8 cellular contexts compared by ENCODE assay signal in the genomic region with DNA sequence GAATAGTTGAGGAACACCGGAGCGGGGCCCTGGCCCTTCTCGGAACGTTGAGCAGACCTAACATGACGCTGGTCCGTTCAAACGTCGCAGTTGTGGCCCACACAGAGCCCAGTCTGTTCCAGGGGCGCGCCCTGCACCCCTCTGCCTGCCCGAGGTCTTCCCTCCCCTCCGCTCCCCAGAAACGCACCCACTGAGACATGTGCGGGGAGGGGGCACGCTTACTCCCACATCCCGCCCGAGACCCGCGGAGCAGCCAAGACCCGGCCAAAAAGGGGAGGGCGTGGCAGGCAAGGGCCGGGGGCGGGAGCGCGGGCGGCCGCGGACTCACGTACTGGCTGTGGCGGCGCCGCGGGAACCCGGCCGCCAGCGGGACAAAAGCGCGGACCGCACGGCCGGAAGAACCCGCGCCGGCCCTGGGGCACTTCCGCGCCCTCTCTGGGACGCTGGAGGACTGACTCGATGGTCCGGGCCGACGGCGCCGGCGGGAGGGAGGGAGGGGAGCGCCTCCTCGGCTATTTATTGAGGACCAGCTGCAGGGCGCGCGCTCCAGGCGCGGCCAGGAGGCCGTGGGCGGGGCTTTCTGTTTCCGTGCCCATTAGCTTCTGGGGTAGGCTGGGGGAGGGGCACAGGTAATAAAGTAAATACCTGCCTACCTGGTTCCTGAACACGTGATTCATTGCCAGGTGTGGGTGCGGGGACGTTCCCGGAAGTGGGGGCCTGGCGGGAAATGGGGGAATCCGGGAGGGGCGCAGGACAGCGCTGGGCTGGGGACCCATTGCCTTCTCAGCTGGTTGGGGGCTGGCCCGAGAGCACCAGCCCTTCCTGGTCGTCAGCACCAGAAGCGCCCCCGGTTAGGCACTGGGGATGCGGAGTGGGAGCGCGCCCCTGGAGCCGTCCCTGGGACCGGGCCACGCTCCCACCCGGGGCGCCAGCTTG. TPM values are rescaled to one million over a fixed set of nuclear protein-coding genes. Genes with fewer than 3 reads are reported as not detected.
DNase-seq lines count a peak whose midpoint lies in the region; TF ChIP-seq lines count a peak whose summit lies in the region.

ZFP62 (minus strand) TSS at position 390 of the 936 bp plus-strand sequence; CDS start at position 333, 57 bp downstream.

- no peak within 1 kb of the TSS for H4K91ac ChIP-seq in H9 (ENCODE audit: insufficient read length, low read depth, low read length)

- H3K14ac ChIP-seq in H9 (ENCODE audit: insufficient read depth, low read length) = peak within 1 kb of the TSS; percentile 92

- no peak within 1 kb of the TSS for H3K4ac ChIP-seq in H9 (ENCODE audit: low read depth, low read length)

- no peak within 1 kb of the TSS; the same call in 1 of the 2 replicates for H2BK15ac ChIP-seq in H9 (ENCODE audit: low read depth, low read length)

- no peak within 1 kb of the TSS for H2BK20ac ChIP-seq in H9 (ENCODE audit: low read depth, low read length, poor library complexity, severe bottlenecking)

- H3K4me1 ChIP-seq in ES-I3 (ENCODE audit: insufficient read depth, low read length) = no peaks in the 10 kb centered on the region
- H3K4me1 ChIP-seq in H9 (ENCODE audit: insufficient read depth, low read length) = no peaks in the 10 kb centered on the region
- peaks cover 8 to 23% (median 15%) of the 10 kb centered on the region in 4 donors for H3K4me1 ChIP-seq in stomach

- no peaks in the 10 kb centered on the region for H3K9me3 ChIP-seq in ES-I3 (ENCODE audit: control insufficient read depth, insufficient read depth, low read length)
- no peaks in the 10 kb centered on the region for H3K9me3 ChIP-seq in H9 (ENCODE audit: control insufficient read depth, low read depth, low read length)
- H3K9me3 ChIP-seq in stomach = no peaks in the 10 kb centered on the region

- H3T11ph ChIP-seq in H9 (ENCODE audit: low read length) = no peak within 1 kb of the TSS

- H2AFZ ChIP-seq in H9 (ENCODE audit: low read length) = peak within 1 kb of the TSS; percentile 81

- peak; percentile 95 for DNase-seq in H9
- peak; percentile 87 for DNase-seq in M059J (ENCODE audit: low read depth)
- peak; percentile 87 for DNase-seq in SHP77 treated with DMSO at 0.1 percent for 48 hours (lab: John Stamatoyannopoulos, UW)
- DNase-seq in activated effector memory CD4-positive, alpha-beta T cell treated with anti-CD3 and anti-CD28 coated beads, Interleukin-2, amount 50 U/mL, for 16 hours = peak; percentile 94
- DNase-seq in fibroblast of villous mesenchyme (ENCODE audit: low read depth) = peak; percentile 91
- peak; percentile 88 for DNase-seq in neural crest cell (ENCODE audit: low read depth, low spot score)
- DNase-seq in stomach = peak; percentile 93

- peak within 1 kb of the TSS; percentile 84 for H3K27ac ChIP-seq in H9 (ENCODE audit: insufficient read length, low read depth, low read length)
- peak within 1 kb of the TSS; percentile 90 to 97 (median 94) for H3K27ac ChIP-seq in stomach

- H3K4me2 ChIP-seq in H9 (ENCODE audit: insufficient read depth, insufficient read length, low read length) = peak within 1 kb of the TSS; percentile 89

- no peak within 1 kb of the TSS for H3K56ac ChIP-seq in H9 (ENCODE audit: insufficient read length, low read depth, low read length)

- H3K23me2 ChIP-seq in H9 (ENCODE audit: insufficient read length, low read depth, low read length, poor library complexity, severe bottlenecking) = peaks cover 2% of the 10 kb centered on the region

- no peaks in the 10 kb centered on the region for H4K20me1 ChIP-seq in H9 (ENCODE audit: control insufficient read depth, insufficient read depth, insufficient read length)

- no peak for TF ChIP-seq POLR2A in stomach (IDR thresholded peaks at IDR 0.05)

- no CpG with 5 or more reads among the region's 84 CpGs for WGBS in H9 (ENCODE audit: extremely low coverage, insufficient read length, low lambda C conversion rate)
- WGBS in stomach, 5 donors = 0 to 1% (median 0%) methylated on average over 42 to 84 of the region's 84 CpGs

- no peak within 1 kb of the TSS for H2AK5ac ChIP-seq in H9 (ENCODE audit: insufficient read length, low read length)

- TF ChIP-seq CTCF in H9 (conservative IDR thresholded peaks at IDR 0.05) (no peak; the same call in 2 of the 3 replicates), fibroblast of villous mesenchyme (IDR thresholded peaks at IDR 0.05; ENCODE audit: insufficient read depth, low read depth, low read length) (no peak), neural crest cell (conservative IDR thresholded peaks at IDR 0.05) (peak; percentile 9), stomach (IDR thresholded peaks at IDR 0.05) (peak in 2 of 7 experiments; percentile 8 to 26)

- H3K27me3 ChIP-seq in H9 (ENCODE audit: insufficient read depth, low read length) (no peaks in the 10 kb centered on the region), stomach (no peaks in the 10 kb centered on the region)

- no peaks in the 10 kb centered on the region for H3K9me3 Mint-ChIP-seq in H9
- no peaks in the 10 kb centered on the region for H3K9me3 Mint-ChIP-seq in neural crest cell

- no peak within 1 kb of the TSS for H2BK120ac ChIP-seq in H9 (ENCODE audit: low read depth, low read length, poor library complexity, severe bottlenecking)

- TF ChIP-seq EP300 in stomach (IDR thresholded peaks at IDR 0.05) = no peak

- no peak within 1 kb of the TSS for H3K23ac ChIP-seq in H9 (ENCODE audit: insufficient read length, low read depth, low read length)

- H3K9ac ChIP-seq in ES-I3 (ENCODE audit: low read depth, low read length) = peak within 1 kb of the TSS; percentile 75
- H3K9ac ChIP-seq in H9 (ENCODE audit: extremely low read depth, insufficient read length, low read length) = peak within 1 kb of the TSS; percentile 84

- H3K27ac Mint-ChIP-seq in H9 (peak within 1 kb of the TSS; percentile 96 to 98 (median 97)), neural crest cell (ENCODE audit: unreplicated experiment) (peak within 1 kb of the TSS; percentile 94)

- peaks cover 10% of the 10 kb centered on the region for H3K79me1 ChIP-seq in H9 (ENCODE audit: insufficient read depth, low read depth, low read length, poor library complexity, severe bottlenecking)

- no peak within 1 kb of the TSS for H2BK5ac ChIP-seq in H9 (ENCODE audit: insufficient read length, low read length)

- peak within 1 kb of the TSS; percentile 38 for H2BK12ac ChIP-seq in H9 (ENCODE audit: insufficient read length, low read depth, low read length)

- H3K18ac ChIP-seq in H9 (ENCODE audit: insufficient read length, low read depth, low read length) = peak within 1 kb of the TSS; percentile 93

- peaks cover 19 to 22% (median 20%) of the 10 kb centered on the region in 3 experiments for H3K36me3 Mint-ChIP-seq in H9 (ENCODE audit: insufficient read depth in 1 of 3, low read depth in 3 of 3)
- peaks cover 9% of the 10 kb centered on the region for H3K36me3 Mint-ChIP-seq in neural crest cell (ENCODE audit: low read depth)

- H4K8ac ChIP-seq in H9 (replicated peaks; ENCODE audit: insufficient read length, low read depth, low read length) = peak within 1 kb of the TSS; percentile 74

- peak within 1 kb of the TSS; percentile 91 to 97 for H3K4me3 Mint-ChIP-seq in H9
- H3K4me3 Mint-ChIP-seq in neural crest cell = peak within 1 kb of the TSS; percentile 96

- no peaks in the 10 kb centered on the region; the same call in 1 of the 2 replicates for H3K27me3 Mint-ChIP-seq in H9 (ENCODE audit: low read depth)
- peaks cover 11% of the 10 kb centered on the region for H3K27me3 Mint-ChIP-seq in neural crest cell (ENCODE audit: low read depth)

- H3K36me3 ChIP-seq in ES-I3 (ENCODE audit: insufficient read depth, low read length) (no peaks in the 10 kb centered on the region), stomach (peaks cover 0 to 23% (median 7%) of the 10 kb centered on the region in 4 donors)

- H3K4me1 Mint-ChIP-seq in H9 = peaks cover 13 to 14% of the 10 kb centered on the region in 2 experiments
- peaks cover 23% of the 10 kb centered on the region for H3K4me1 Mint-ChIP-seq in neural crest cell

- H3K79me2 ChIP-seq in H9 (ENCODE audit: insufficient read depth, low read length) = peaks cover 3% of the 10 kb centered on the region; the same call in 1 of the 2 replicates

- H3K4me3 ChIP-seq in fibroblast of villous mesenchyme (ENCODE audit: low read depth, low read length) (peak within 1 kb of the TSS; percentile 96), stomach (peak within 1 kb of the TSS; percentile 78 to 93 (median 89))

- intact Hi-C loops in stomach (cut with DNase I; ENCODE audit: low total_unique reads) = loop anchor here (10.0 kb wide), 1 partner anchor 294 kb away; no protein-coding TSS in a partner anchor

- peak within 1 kb of the TSS; percentile 21 for H4K5ac ChIP-seq in H9 (ENCODE audit: insufficient read length, low read depth, low read length)

RNA-seq across cellular contexts. Expression of gene ZFP62, which starts in this region (rescaled TPM):
- total RNA-seq in H9 (2021) (16.2 and 19.6 TPM in 2 replicates), fibroblast of villous mesenchyme (12.5 and 15.1 TPM in 2 replicates), neural crest cell (41.6 and 44.4 TPM in 2 replicates), stomach (10 to 100 TPM in 4 of 5 donors, 1 to 10 TPM in 1; 8.2 to 46.9 (median 16.5) TPM)
- total RNA-seq in M059J (2014; rRNA removed; shearing (Covaris generic)) = 8.4 and 16.9 TPM in 2 replicates
- 10 to 100 TPM in 2 of 3 donors, 1 to 10 TPM in 1; 7.8 to 20.5 (median 13.3) TPM for polyA plus RNA-seq in stomach

Comparison
In these comparisons a context has a peak if more than half of its experiments do, and no peak if none do; other contexts are left out.
1. Peak in every context shown above with its lines: DNase-seq, H3K4me3 ChIP-seq and H3K27ac ChIP-seq.